18 cellular contexts compared by ENCODE assay signal in genomic region chr11:104879514-104880190, GRCh38. TPM values are rescaled to one million over a fixed set of nuclear protein-coding genes. Genes with fewer than 3 reads are reported as not detected.
A peak's percentile ranks its signal among the peaks of the same experiment; 100 is the strongest.
DNase-seq lines count a peak whose midpoint lies in the region; ATAC-seq, FAIRE-seq and TF ChIP-seq lines count a peak whose summit lies in the region.
"Had no signal": no experiment of that assay in that cellular context is flagged by ENCODE, and none has a peak within 500 bp of the region (broad histone marks: within the 10 kb centered on the region; RNA-seq: fewer than 3 reads in every experiment).

No MANE protein-coding gene starts in this region.

- H3K27ac ChIP-seq in C4-2B (no peak overlapping the region), OCI-LY1 (ENCODE audit: low read depth, low read length, poor library complexity, severe bottlenecking) (peak overlapping the region; percentile 75), endodermal cell (ENCODE audit: low read depth, low read length) (no peak overlapping the region)
- H3K27ac ChIP-seq: PC-9 had no signal

- ATAC-seq in HG02884 (IDR thresholded peaks at IDR 0.05; ENCODE audit: unreplicated experiment), result no peak
- ATAC-seq in HG03097 (IDR thresholded peaks at IDR 0.05; ENCODE audit: low FRiP score, unreplicated experiment), result no peak
- ATAC-seq: HepG2 had no signal

- no peak for TF ChIP-seq POLR2A in GM12891 (IDR thresholded peaks at IDR 0.05; ENCODE audit: low read depth, low read length)

- DNase-seq in GM12891 (ENCODE audit: insufficient read length, low spot score) (no peak), endodermal cell (no peak)
- DNase-seq in activated CD4-positive, alpha-beta T cell treated with anti-CD3 and anti-CD28 coated beads, Interleukin-2, amount 50 U/mL, for 1 hour, result no peak
- DNase-seq: COR-L47; DMS153; NCI-H1417; NCI-H187 treated with DMSO at 0.1 percent for 48 hours; NCI-H69; NK-92 treated with Interleukin-12 subunit alpha and Interleukin-12 subunit beta, amount 100 ng/mL, for 24 hours; PC-9; SW 1271 had no signal

- H3K4me1 Mint-ChIP-seq in endodermal cell, result peaks cover 6% of the 10 kb centered on the region

- H4K20me1 ChIP-seq in OCI-LY1 (ENCODE audit: insufficient read depth, low read length), result no peaks in the 10 kb centered on the region

- H3K36me3 ChIP-seq in OCI-LY1 (ENCODE audit: insufficient read depth, low read length) (no peaks in the 10 kb centered on the region), endodermal cell (ENCODE audit: control insufficient read depth, insufficient read depth, low read length) (no peaks in the 10 kb centered on the region)

- TF ChIP-seq CTCF in C4-2B (conservative IDR thresholded peaks at IDR 0.05) (peak; percentile 34), OCI-LY1 (IDR thresholded peaks at IDR 0.05; ENCODE audit: low read length) (no peak), endodermal cell (conservative IDR thresholded peaks at IDR 0.05) (peak; percentile 50)

- H3K4me1 ChIP-seq in OCI-LY1 (ENCODE audit: insufficient read depth, low read length, severe bottlenecking), result peaks cover 22% of the 10 kb centered on the region
- no peaks in the 10 kb centered on the region for H3K4me1 ChIP-seq in endodermal cell (ENCODE audit: control insufficient read depth, insufficient read depth, low read length)

- H3K27me3 ChIP-seq in OCI-LY1 (ENCODE audit: insufficient read depth, low read length), result no peaks in the 10 kb centered on the region
- no peaks in the 10 kb centered on the region for H3K27me3 ChIP-seq in endodermal cell (ENCODE audit: control insufficient read depth, insufficient read depth, low read length, poor library complexity, severe bottlenecking)

- no peaks in the 10 kb centered on the region for H3K79me2 ChIP-seq in OCI-LY1 (ENCODE audit: insufficient read depth, low read length)

- peak; percentile 62 for FAIRE-seq in GM12891 (lab: Jason Lieb, UNC)
- FAIRE-seq: GM19239, HepG2 had no signal

- no peak overlapping the region for H3K4me3 ChIP-seq in OCI-LY1 (ENCODE audit: low read depth, low read length, poor library complexity, severe bottlenecking)
- no peak overlapping the region for H3K4me3 ChIP-seq in endodermal cell (ENCODE audit: low read length)
- H3K4me3 ChIP-seq: PC-9 had no signal

- no peak overlapping the region for H3K4me3 Mint-ChIP-seq in endodermal cell

- no peak overlapping the region for H3K4me2 ChIP-seq in OCI-LY1 (ENCODE audit: low read length)
- H3K4me2 ChIP-seq: PC-9 had no signal

- no peaks in the 10 kb centered on the region for H3K9me2 ChIP-seq in OCI-LY1 (ENCODE audit: low read depth, low read length)

- H3K27me3 Mint-ChIP-seq in endodermal cell (ENCODE audit: insufficient read depth), result no peaks in the 10 kb centered on the region

- no peaks in the 10 kb centered on the region for H3F3A ChIP-seq in OCI-LY1 (ENCODE audit: insufficient read depth, low read length)

- H3K9ac ChIP-seq in OCI-LY1 (ENCODE audit: low read length) (no peak overlapping the region), endodermal cell (ENCODE audit: extremely low read depth, low read length, poor library complexity, severe bottlenecking) (no peak overlapping the region)

- peak overlapping the region; percentile 18; the same call in 1 of the 2 replicates for H2AFZ ChIP-seq in OCI-LY1 (ENCODE audit: low read length)
- H2AFZ ChIP-seq: PC-9 had no signal

- peaks cover 1% of the 10 kb centered on the region for H3K9me3 Mint-ChIP-seq in endodermal cell

- no peak overlapping the region for H3K27ac Mint-ChIP-seq in endodermal cell

- H3K9me3 ChIP-seq in OCI-LY1 (ENCODE audit: low read length), result no peaks in the 10 kb centered on the region
- no peaks in the 10 kb centered on the region for H3K9me3 ChIP-seq in endodermal cell (ENCODE audit: control insufficient read depth, low read length)

- WGBS in endodermal cell (ENCODE audit: insufficient coverage in 1 of 2, insufficient read length in 1 of 2), 2 experiments, result 95% methylated on average over 5 of the region's 5 CpGs; no CpG with 5 or more reads in 1 of the 2 experiments

- no peaks in the 10 kb centered on the region for H3K36me3 Mint-ChIP-seq in endodermal cell (ENCODE audit: low read depth)

TF ChIP-seq in GM12891, 5 proteins besides CTCF, POLR2A, EP300 and RAD21:
- no peak for TF ChIP-seq POU2F2 (IDR thresholded peaks at IDR 0.05; ENCODE audit: low read depth, low read length)
- no peak for TF ChIP-seq SPI1 (IDR thresholded peaks at IDR 0.05; ENCODE audit: low read depth, low read length)
- no peak for TF ChIP-seq POLR2AphosphoS5 (IDR thresholded peaks at IDR 0.05; ENCODE audit: low read depth, low read length)

RNA-seq across cellular contexts. Expression of gene CASP12, which starts 18.6 kb away (rescaled TPM):
- 0.06 TPM for polyA plus RNA-seq in GM12891 (2012; ENCODE audit: low read depth, missing spikeins)
- not detected for total RNA-seq in endodermal cell
- not detected for polyA plus RNA-seq in endodermal cell (2013, experiment 1 of 2)
- polyA plus RNA-seq in endodermal cell (2013, experiment 2 of 2), result not detected
- total RNA-seq: HepG2, PC-9, SK-MEL-5 had no signal
- polyA plus RNA-seq: HepG2 had no signal
